ENCODE assay signal across 1 cellular context in the genomic region with DNA sequence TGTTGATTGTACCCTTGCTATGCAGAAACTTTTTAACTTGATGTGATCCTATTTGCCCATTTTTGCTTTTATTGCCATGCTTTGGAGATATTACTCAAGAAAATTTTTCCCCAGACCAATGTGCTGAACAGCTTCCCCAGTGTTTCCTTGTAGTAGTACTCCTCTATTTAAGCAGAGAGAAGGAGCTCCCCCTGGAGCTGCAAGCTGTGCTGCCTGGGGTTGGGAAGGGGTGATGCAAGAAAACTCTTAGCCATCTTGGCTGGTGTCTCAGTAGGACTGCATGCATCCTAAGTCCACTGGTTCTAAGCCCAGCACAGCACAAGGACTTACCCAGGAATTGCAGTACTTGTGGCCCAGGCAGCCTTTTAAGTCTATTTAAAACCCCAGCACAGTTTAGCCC.
TF ChIP-seq lines count a peak whose summit lies in the region.

No MANE protein-coding gene starts in this region.

TF ChIP-seq in H1, 55 proteins besides CTCF, POLR2A, EP300 and RAD21 (continued from another document):
- TF ChIP-seq, protein P1, sequence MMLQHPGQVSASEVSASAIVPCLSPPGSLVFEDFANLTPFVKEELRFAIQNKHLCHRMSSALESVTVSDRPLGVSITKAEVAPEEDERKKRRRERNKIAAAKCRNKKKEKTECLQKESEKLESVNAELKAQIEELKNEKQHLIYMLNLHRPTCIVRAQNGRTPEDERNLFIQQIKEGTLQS (IDR thresholded peaks at IDR 0.05; ENCODE audit: insufficient read depth, low read depth, low read length), result 0 out of 2 replicates have a peak, but pooled peaks have one; percentile 29
- no peak for TF ChIP-seq TAF1 (IDR thresholded peaks at IDR 0.05; ENCODE audit: low read depth, low read length)
